ENCODE assay signal across 1 cellular context in genomic region chr11:47577460-47578041, GRCh38.
TF ChIP-seq lines count a peak whose summit lies in the region.

No MANE protein-coding gene starts in this region.

TF ChIP-seq in GM12878, 131 proteins besides CTCF, POLR2A, EP300 and RAD21:
- TF ChIP-seq IRF3 (IDR thresholded peaks at IDR 0.05) (no peak), PRDM15 (CRISPR knock-in tag; IDR thresholded peaks at IDR 0.05) (no peak), ZBTB4 (CRISPR knock-in tag; IDR thresholded peaks at IDR 0.05) (no peak), ZNF274 (IDR thresholded peaks at IDR 0.05; ENCODE audit: insufficient read depth, insufficient read length) (no peak), REST (IDR thresholded peaks at IDR 0.05; ENCODE audit: low read depth, low read length) (no peak), NR2C2 (IDR thresholded peaks at IDR 0.05; ENCODE audit: borderline replicate concordance, control insufficient read depth, insufficient read length, low read depth) (no peak), KAT2A (conservative IDR thresholded peaks at IDR 0.05; ENCODE audit: control insufficient read depth, low read depth, low read length) (no peak), HDAC2 (IDR thresholded peaks at IDR 0.05) (no peak), E2F8 (IDR thresholded peaks at IDR 0.05; ENCODE audit: low read depth, partially characterized antibody) (no peak), NR2C1 (IDR thresholded peaks at IDR 0.05) (no peak), NFYA (IDR thresholded peaks at IDR 0.05; ENCODE audit: borderline replicate concordance, low read depth, low read length) (no peak), E4F1 (IDR thresholded peaks at IDR 0.05; ENCODE audit: borderline replicate concordance, partially characterized antibody) (no peak)
